8 cellular contexts compared by ENCODE assay signal in the genomic region with DNA sequence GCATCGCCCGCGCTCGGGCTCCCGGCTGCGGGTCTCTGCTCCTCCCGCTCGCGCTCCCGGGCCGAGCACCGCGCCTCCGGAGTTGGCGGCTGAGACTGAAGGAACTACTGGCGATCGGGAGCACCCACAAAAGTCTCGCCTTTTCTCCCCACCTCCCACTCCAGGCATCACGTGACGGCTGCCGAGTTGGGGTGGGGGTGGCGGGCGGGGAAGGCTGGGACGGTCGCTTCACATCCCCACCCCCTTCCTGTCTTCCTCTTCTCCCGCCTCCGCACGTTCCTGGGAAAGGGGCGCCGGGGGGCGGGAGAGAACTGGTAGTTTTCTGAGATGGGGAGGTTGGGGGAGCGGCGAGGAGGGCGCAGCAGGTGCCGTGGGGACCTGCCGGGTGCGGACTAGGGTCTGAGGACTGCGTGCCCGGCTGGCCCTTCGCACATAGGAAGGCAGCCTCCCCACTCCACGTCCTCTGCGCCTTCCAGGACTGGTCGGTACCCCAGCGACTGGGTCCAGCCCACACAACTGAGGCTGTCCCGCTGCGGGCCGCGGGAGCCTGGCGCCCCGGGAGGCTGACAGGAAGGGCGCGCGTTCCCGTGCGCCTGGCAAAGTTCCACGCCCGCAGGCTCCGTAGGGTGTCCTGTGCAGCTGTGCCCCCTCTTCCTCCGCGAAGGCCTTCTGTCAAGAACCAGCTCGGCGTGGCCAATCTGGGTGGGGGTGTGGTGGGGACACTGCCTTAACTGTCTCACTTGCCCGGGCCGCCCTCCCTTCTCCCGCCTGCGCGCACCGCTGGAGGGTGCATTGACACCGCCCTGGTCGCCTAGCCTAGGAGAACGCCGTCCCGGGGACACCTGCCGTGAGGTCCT. TPM values are rescaled to one million over a fixed set of nuclear protein-coding genes. Genes with fewer than 3 reads are reported as not detected.
DNase-seq lines count a peak whose midpoint lies in the region; ATAC-seq and TF ChIP-seq lines count a peak whose summit lies in the region.

A gene with protein sequence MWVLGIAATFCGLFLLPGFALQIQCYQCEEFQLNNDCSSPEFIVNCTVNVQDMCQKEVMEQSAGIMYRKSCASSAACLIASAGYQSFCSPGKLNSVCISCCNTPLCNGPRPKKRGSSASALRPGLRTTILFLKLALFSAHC (minus strand): TSS at position 102 of the 857 bp plus-strand sequence. CDS start 273 bp downstream, outside the sequence.

- no peak within 1 kb of the TSS for H3K4me3 Mint-ChIP-seq in activated T-helper 1 cell treated with anti-CD3 and anti-CD28 coated beads, Interleukin-12 subunit alpha, Interleukin-12 subunit beta, Interleukin-2, Interleukin-4 antibody, amounts not matched to agents 30 ng/mL and 10 ng/mL and 1 ng/mL, durations not matched to agents 14 hours and 24 hours and 36 hours

- no peaks in the 10 kb centered on the region for H3K4me1 Mint-ChIP-seq in activated T-helper 1 cell treated with anti-CD3 and anti-CD28 coated beads, Interleukin-12 subunit alpha, Interleukin-12 subunit beta, Interleukin-2, Interleukin-4 antibody, amounts not matched to agents 30 ng/mL and 10 ng/mL and 1 ng/mL, durations not matched to agents 14 hours and 24 hours and 36 hours (ENCODE audit: low read depth)

- H3K4me3 ChIP-seq in HFF-Myc (replicated peaks; ENCODE audit: low read depth, low read length), result peak within 1 kb of the TSS; percentile 14; the same call in 1 of the 2 replicates

- H3K36me3 Mint-ChIP-seq in activated T-helper 1 cell treated with anti-CD3 and anti-CD28 coated beads, Interleukin-12 subunit alpha, Interleukin-12 subunit beta, Interleukin-2, Interleukin-4 antibody, amounts not matched to agents 30 ng/mL and 10 ng/mL and 1 ng/mL, durations not matched to agents 14 hours and 24 hours and 36 hours (ENCODE audit: low read depth), result peaks cover 2% of the 10 kb centered on the region

- intact Hi-C loops in left ventricle myocardium superior (cut with micrococcal nuclease), result no loop called here
- intact Hi-C loops in activated T-helper 1 cell treated with anti-CD3 and anti-CD28 coated beads, Interleukin-12 subunit alpha, Interleukin-12 subunit beta, Interleukin-2, Interleukin-4 antibody, amounts not matched to agents 30 ng/mL and 10 ng/mL and 1 ng/mL, durations not matched to agents 14 hours and 24 hours and 36 hours (cut with micrococcal nuclease), result loop anchor here (10.0 kb wide), 1 partner anchor 504 kb away; no protein-coding TSS in a partner anchor

- DNase-seq in HFF-Myc (ENCODE audit: extremely low read depth, low read depth) (no peak), T1000 (lab: John Stamatoyannopoulos, UW) (peak; percentile 59), left ventricle myocardium superior (peak; percentile 40), renal cortical epithelial cell (ENCODE audit: low read depth) (no peak), amniotic stem cell (lab: John Stamatoyannopoulos, UW) (no peak), epidermal melanocyte (ENCODE audit: insufficient read length, low spot score) (no peak)
- DNase-seq in activated T-helper 1 cell treated with anti-CD3 and anti-CD28 coated beads, Interleukin-12 subunit alpha, Interleukin-12 subunit beta, Interleukin-2, Interleukin-4 antibody, amounts not matched to agents 30 ng/mL and 10 ng/mL and 1 ng/mL, durations not matched to agents 14 hours and 24 hours and 36 hours (ENCODE audit: low spot score), result no peak

- H3K9me3 Mint-ChIP-seq in activated T-helper 1 cell treated with anti-CD3 and anti-CD28 coated beads, Interleukin-12 subunit alpha, Interleukin-12 subunit beta, Interleukin-2, Interleukin-4 antibody, amounts not matched to agents 30 ng/mL and 10 ng/mL and 1 ng/mL, durations not matched to agents 14 hours and 24 hours and 36 hours, result no peaks in the 10 kb centered on the region

- H3K27me3 Mint-ChIP-seq in activated T-helper 1 cell treated with anti-CD3 and anti-CD28 coated beads, Interleukin-12 subunit alpha, Interleukin-12 subunit beta, Interleukin-2, Interleukin-4 antibody, amounts not matched to agents 30 ng/mL and 10 ng/mL and 1 ng/mL, durations not matched to agents 14 hours and 24 hours and 36 hours (ENCODE audit: insufficient read depth), result peaks cover 35% of the 10 kb centered on the region

- no peak within 1 kb of the TSS for H3K27ac Mint-ChIP-seq in activated T-helper 1 cell treated with anti-CD3 and anti-CD28 coated beads, Interleukin-12 subunit alpha, Interleukin-12 subunit beta, Interleukin-2, Interleukin-4 antibody, amounts not matched to agents 30 ng/mL and 10 ng/mL and 1 ng/mL, durations not matched to agents 14 hours and 24 hours and 36 hours

- ATAC-seq in left ventricle myocardium superior (peak; percentile 78), GM21360 (IDR thresholded peaks at IDR 0.05; ENCODE audit: unreplicated experiment) (no peak)

- no peak for TF ChIP-seq CTCF in HFF-Myc (IDR thresholded peaks at IDR 0.05; ENCODE audit: low read depth, low read length, missing control alignments)

RNA-seq across cellular contexts. Expression of the gene that starts here (rescaled TPM):
- total RNA-seq in left ventricle myocardium superior, result not detected
- total RNA-seq in renal cortical epithelial cell, result 9.6 and 20.7 TPM in 2 replicates
- total RNA-seq in activated T-helper 1 cell treated with anti-CD3 and anti-CD28 coated beads, Interleukin-12 subunit alpha, Interleukin-12 subunit beta, Interleukin-2, Interleukin-4 antibody, amounts not matched to agents 30 ng/mL and 10 ng/mL and 1 ng/mL, durations not matched to agents 14 hours and 24 hours and 36 hours, result not detected in 2 replicates

Comparison
In these comparisons a context has a peak if more than half of its experiments do, and no peak if none do; other contexts are left out.
1. Peak in DNase-seq and ATAC-seq in left ventricle myocardium superior; RNA of the gene not detected or under 1 TPM.